ENCODE assay signal across 8 cellular contexts in the genomic region with DNA sequence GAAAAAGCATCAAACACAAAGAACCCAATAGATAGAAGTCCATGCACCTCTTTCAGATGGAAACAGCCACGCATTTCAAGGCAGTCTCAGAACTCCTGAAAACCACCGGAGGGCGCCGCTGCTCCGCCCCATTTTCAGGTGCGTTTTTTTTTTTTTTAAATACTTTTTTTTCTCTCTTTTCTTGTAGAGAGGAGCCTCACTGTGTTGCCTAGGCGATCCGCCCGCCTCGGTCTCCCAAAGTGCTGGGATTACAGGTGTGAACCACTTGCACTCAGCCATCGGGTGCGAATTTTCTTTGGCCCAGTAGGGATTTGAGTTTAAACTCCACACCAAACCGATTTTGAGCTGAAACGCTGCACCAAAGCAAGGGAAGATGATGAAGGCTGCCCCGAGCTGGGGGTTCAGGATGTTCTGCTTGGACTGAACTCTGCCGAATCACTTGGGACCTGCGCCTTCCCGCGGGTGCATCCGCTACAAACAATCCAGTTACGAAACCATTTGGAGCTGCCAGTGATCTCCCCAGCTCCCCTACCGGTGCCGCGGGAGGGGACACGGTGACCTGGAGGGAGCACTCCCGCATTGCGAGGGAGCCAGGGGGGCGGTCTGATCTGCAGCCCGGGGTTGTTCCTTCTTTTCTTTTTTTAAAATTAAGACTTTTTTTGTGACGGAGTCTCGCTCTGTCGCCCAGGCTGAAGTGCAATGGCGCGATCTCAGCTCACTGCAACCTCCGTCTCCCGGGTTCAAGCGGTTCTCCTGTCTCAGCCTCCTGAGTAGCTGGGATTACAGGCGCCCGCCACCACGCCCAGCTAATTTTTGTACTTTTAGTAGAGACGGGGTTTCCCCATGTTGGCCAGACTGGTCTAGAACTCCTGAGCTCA. TPM values are rescaled to one million over a fixed set of nuclear protein-coding genes. Genes with fewer than 3 reads are reported as not detected.
DNase-seq lines count a peak whose midpoint lies in the region; ATAC-seq and TF ChIP-seq lines count a peak whose summit lies in the region.

No MANE protein-coding gene starts in this region.

- ATAC-seq in GM19395 (IDR thresholded peaks at IDR 0.05; ENCODE audit: unreplicated experiment) (peak; percentile 67), right cardiac atrium (peak; percentile 49 to 56), GM19328 (IDR thresholded peaks at IDR 0.05; ENCODE audit: unreplicated experiment) (no peak)

- no peaks in the 10 kb centered on the region for H3K9me3 ChIP-seq in BE2C
- no peaks in the 10 kb centered on the region for H3K9me3 ChIP-seq in adrenal gland (replicated peaks in 1 of 3)
- no peaks in the 10 kb centered on the region for H3K9me3 ChIP-seq in right cardiac atrium (ENCODE audit: control insufficient read depth, low read length)
- H3K9me3 ChIP-seq in prostate gland = no peaks in the 10 kb centered on the region

- TF ChIP-seq CTCF in BE2C (IDR thresholded peaks at IDR 0.05; ENCODE audit: low read depth, low read length) = peak; percentile 79
- peak; percentile 38 to 85 (median 66) for TF ChIP-seq CTCF in adrenal gland (IDR thresholded peaks at IDR 0.05)
- peak; percentile 42 to 75 (median 68) for TF ChIP-seq CTCF in prostate gland (IDR thresholded peaks at IDR 0.05)

- H3K36me3 ChIP-seq in BE2C (no peaks in the 10 kb centered on the region), adrenal gland (replicated peaks in 1 of 2) (peaks cover 0 to 36% of the 10 kb centered on the region in 2 donors), prostate gland (no peaks in the 10 kb centered on the region)

- H3K4me3 ChIP-seq in BE2C (ENCODE audit: low read depth, low read length) = peak overlapping the region; percentile 74
- H3K4me3 ChIP-seq in adrenal gland = peak overlapping the region; percentile 9 to 89 (median 57)
- H3K4me3 ChIP-seq in right cardiac atrium (ENCODE audit: low read length) = peak overlapping the region; percentile 87
- peak overlapping the region; percentile 62 to 74 for H3K4me3 ChIP-seq in prostate gland

- H3K4me1 ChIP-seq in BE2C (peaks cover 3% of the 10 kb centered on the region; the same call in 1 of the 2 replicates), adrenal gland (replicated peaks in 1 of 2) (peaks cover 0 to 19% of the 10 kb centered on the region in 2 donors), right cardiac atrium (ENCODE audit: control insufficient read depth, insufficient read depth, low read length) (no peaks in the 10 kb centered on the region), prostate gland (replicated peaks) (no peaks in the 10 kb centered on the region)

- 1% methylated on average over 34 to 41 of the region's 41 CpGs for WGBS in adrenal gland, 4 donors
- WGBS in right cardiac atrium = 2% methylated on average over 41 of the region's 41 CpGs
- WGBS in prostate gland = under 1% methylated on average over 41 of the region's 41 CpGs

- peak overlapping the region; percentile 4 to 95 (median 80) for H3K27ac ChIP-seq in adrenal gland
- H3K27ac ChIP-seq in right cardiac atrium (ENCODE audit: low read length) = peak overlapping the region; percentile 32
- H3K27ac ChIP-seq in prostate gland = peak overlapping the region; percentile 87 to 90

- intact Hi-C loops in adrenal gland (cut with DNase I) = loop anchor here in 1 of 2 donors (5.0 kb wide), 1 partner anchor 89 kb away; no protein-coding TSS in a partner anchor
- intact Hi-C loops in right cardiac atrium (cut with DNase I) = no loop called here
- intact Hi-C loops in prostate gland (cut with DNase I) = loop anchor here (10.0 kb wide), 1 partner anchor 477 kb away; no protein-coding TSS in a partner anchor

- peak in 1 of 2 donors; percentile 25 for TF ChIP-seq POLR2A in adrenal gland (IDR thresholded peaks at IDR 0.05)
- no peak for TF ChIP-seq POLR2A in prostate gland (IDR thresholded peaks at IDR 0.05)

- DNase-seq in BE2C (peak; percentile 53), KG1 (lab: John Stamatoyannopoulos, UW) (peak; percentile 24), SW 1271 (lab: John Stamatoyannopoulos, UW) (peak; percentile 37 to 78), adrenal gland (peak; percentile 67 to 84 (median 71)), right cardiac atrium (peak; percentile 50 to 84 (median 81)), prostate gland (ENCODE audit: low spot score) (peak; percentile 49)

- H3K27me3 ChIP-seq in BE2C (peaks cover 11% of the 10 kb centered on the region), adrenal gland (no peaks in the 10 kb centered on the region), right cardiac atrium (ENCODE audit: control insufficient read depth, insufficient read depth) (no peaks in the 10 kb centered on the region), prostate gland (replicated peaks; ENCODE audit: insufficient read depth) (no peaks in the 10 kb centered on the region)

RNA-seq across cellular contexts. Expression of a gene that starts 1.4 kb away (rescaled TPM):
- 1.4 TPM for polyA plus RNA-seq in BE2C (2012; ENCODE audit: insufficient read depth, insufficient read length, low read depth)
- total RNA-seq in adrenal gland = 100 to 1,000 TPM in 7 of 8 donors, 10 to 100 TPM in 1; 73.0 to 170 (median 132) TPM
- polyA plus RNA-seq in adrenal gland = 100 to 1,000 TPM in 1 of 3 donors, 10 to 100 TPM in 2; 30.7 to 121 (median 42.7) TPM
- 10 to 100 TPM; 30.9 to 52.0 (median 41.2) TPM for total RNA-seq in right cardiac atrium
- 22.4 TPM for polyA plus RNA-seq in right cardiac atrium
- 100 to 1,000 TPM in 1 of 2 donors, 10 to 100 TPM in 1; 43.9 to 110 TPM for total RNA-seq in prostate gland

RNA-seq across cellular contexts. Expression of a gene that starts 33.0 kb away (rescaled TPM):
- polyA plus RNA-seq in BE2C (2012; ENCODE audit: insufficient read depth, insufficient read length, low read depth) = 16.8 TPM
- total RNA-seq in adrenal gland (10 to 100 TPM; 13.4 to 29.8 (median 17.2) TPM), right cardiac atrium (1 to 10 TPM; 4.4 to 7.2 (median 5.8) TPM), prostate gland (10 to 100 TPM; 11.7 to 13.5 TPM)
- polyA plus RNA-seq in adrenal gland (10 to 100 TPM in 2 of 3 donors, 1 to 10 TPM in 1; 9.1 to 36.0 (median 10.9) TPM), right cardiac atrium (5.0 TPM)

Comparison
In these comparisons a context has a peak if more than half of its experiments do, and no peak if none do; other contexts are left out.
1. DNase-seq: peak in every context shown above with its lines; median percentile 81 in right cardiac atrium; 71 in adrenal gland; 58 in SW 1271; 53 in BE2C; 49 in prostate gland; 24 in KG1.
2. H3K27ac ChIP-seq: peak in every context shown above with its lines; median percentile 88 in prostate gland; 80 in adrenal gland; 32 in right cardiac atrium.